ENCODE assay signal across 8 cellular contexts in the genomic region with DNA sequence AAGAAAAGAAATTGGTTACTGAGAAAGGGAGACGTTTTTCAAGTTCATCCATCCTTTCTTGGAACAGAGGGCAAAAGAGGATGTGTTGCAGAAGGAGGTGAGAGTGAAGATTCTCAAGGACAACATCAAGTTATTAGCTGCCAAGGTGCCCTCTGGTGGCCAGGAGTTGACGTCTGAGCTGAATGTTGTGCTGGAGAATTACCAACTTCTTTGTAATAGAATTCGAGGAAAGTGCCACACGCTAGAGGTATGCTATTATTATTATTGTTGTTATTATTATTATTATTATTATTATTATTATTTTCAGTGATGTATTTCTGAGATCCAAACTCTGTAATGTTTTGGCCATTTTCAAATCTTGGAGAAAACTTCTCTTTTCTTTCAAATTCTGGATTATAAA.
DNase-seq lines count a peak whose midpoint lies in the region; ATAC-seq lines count a peak whose summit lies in the region.

No MANE protein-coding gene starts in this region.

- intact Hi-C loops in left colon (cut with DNase I, micrococcal nuclease): loop anchor here in 1 of 2 donors (5.0 to 10.0 kb wide), 3 partner anchors 207 to 380 kb away; no protein-coding TSS in a partner anchor

- ATAC-seq in HG02938 (IDR thresholded peaks at IDR 0.05; ENCODE audit: unreplicated experiment) (peak; percentile 85), left colon (peak; percentile 85)

- DNase-seq in NCI-H446 (lab: John Stamatoyannopoulos, UW) (peak; percentile 15 to 49), NCI-H446 treated with DMSO at 0.1 percent for 48 hours (lab: John Stamatoyannopoulos, UW) (no peak), NCI-H2171 (lab: John Stamatoyannopoulos, UW) (peak; percentile 44), caudate nucleus (lab: John Stamatoyannopoulos, UW) (peak in 32 of 61 donors; percentile 1 to 71 (median 12)), left colon (peak; percentile 68 to 89)
- DNase-seq in activated CD4-positive, CD25-positive, alpha-beta regulatory T cell (lab: John Stamatoyannopoulos, UW): peak; percentile 34 to 52 (median 38)
- peak; percentile 58 to 67 for DNase-seq in stimulated activated CD4-positive, alpha-beta T cell treated with anti-CD3 and anti-CD28 coated beads, Interleukin-4, amount 100 ng/mL, for 48 hours (ENCODE audit: low read depth in 2 of 2)

- H3K27ac ChIP-seq in caudate nucleus (ENCODE audit: low read depth, low read length): no peak overlapping the region
